Comparison of ENCODE assay signal across 10 cellular contexts in genomic region chr4:156298230-156298629, GRCh38.
DNase-seq lines count a peak whose midpoint lies in the region; ATAC-seq, FAIRE-seq and TF ChIP-seq lines count a peak whose summit lies in the region.
"Had no signal": no experiment of that assay in that cellular context is flagged by ENCODE, and none has a peak within 500 bp of the region (broad histone marks: within the 10 kb centered on the region; RNA-seq: fewer than 3 reads in every experiment).

No MANE protein-coding gene starts in this region.

- H3K27ac ChIP-seq in SK-N-SH (ENCODE audit: low read depth in 2 of 2, low read length in 1 of 2) (peak overlapping the region in 1 of 2 experiments; percentile 56; a peak in 2 of 4 replicates), astrocyte (ENCODE audit: low read depth, low read length) (peak overlapping the region; percentile 55), ascending aorta (no peak overlapping the region)

- peak; percentile 65 for ATAC-seq in SK-N-SH treated with all-trans-retinoic acid at 6 μM for 48 hours
- ATAC-seq in GM19023 (IDR thresholded peaks at IDR 0.05; ENCODE audit: unreplicated experiment): no peak
- no peak for ATAC-seq in HG02938 (IDR thresholded peaks at IDR 0.05; ENCODE audit: unreplicated experiment)
- ATAC-seq: activated CD4-positive, alpha-beta T cell treated with anti-CD3 and anti-CD28 coated beads for 36 hours had no signal

- TF ChIP-seq CTCF in SK-N-SH (IDR thresholded peaks at IDR 0.05): no peak
- no peak for TF ChIP-seq CTCF in astrocyte (IDR thresholded peaks at IDR 0.05; ENCODE audit: insufficient read depth, low read depth, low read length)
- TF ChIP-seq CTCF in ascending aorta (IDR thresholded peaks at IDR 0.05): no peak

- H3K4me3 ChIP-seq in SK-N-SH (ENCODE audit: low read depth in 2 of 2, low read length in 1 of 2): no peak overlapping the region
- H3K4me3 ChIP-seq in astrocyte (ENCODE audit: insufficient read depth, low read depth, low read length): no peak overlapping the region
- H3K4me3 ChIP-seq in ascending aorta: no peak overlapping the region

- no peak for TF ChIP-seq RAD21 in SK-N-SH (IDR thresholded peaks at IDR 0.05; ENCODE audit: low read length)

- H3K79me2 ChIP-seq in SK-N-SH (ENCODE audit: insufficient read depth) (peaks cover 5% of the 10 kb centered on the region; the same call in 1 of the 2 replicates), astrocyte (ENCODE audit: insufficient read depth, low read length) (no peaks in the 10 kb centered on the region)

- FAIRE-seq in astrocyte (lab: Jason Lieb, UNC): peak; percentile 94

- POLR2A ChIA-PET in SK-N-SH (lab: Yijun Ruan, JAX): no interaction called here

- intact Hi-C loops in ascending aorta (cut with DNase I): loop anchor here (10.0 kb wide), 1 partner anchor 667 kb away; no protein-coding TSS in a partner anchor

- TF ChIP-seq EP300 in SK-N-SH (IDR thresholded peaks at IDR 0.05; ENCODE audit: borderline replicate concordance in 1 of 2, low read depth in 1 of 2, low read length in 1 of 2): no peak

- H3K9me3 Mint-ChIP-seq in astrocyte (ENCODE audit: unreplicated experiment): no peaks in the 10 kb centered on the region

- H3K4me2 ChIP-seq in SK-N-SH: no peak overlapping the region
- peak overlapping the region; percentile 1 for H3K4me2 ChIP-seq in astrocyte (ENCODE audit: low read length)

- H3K27me3 Mint-ChIP-seq in astrocyte (ENCODE audit: low read depth, unreplicated experiment): no peaks in the 10 kb centered on the region
- H3K27me3 Mint-ChIP-seq: activated CD4-positive, alpha-beta T cell treated with anti-CD3 and anti-CD28 coated beads for 36 hours; central memory CD8-positive, alpha-beta T cell had no signal

- H3K36me3 ChIP-seq in SK-N-SH (replicated peaks in 1 of 2; ENCODE audit: control insufficient read depth in 1 of 2, insufficient read depth in 2 of 2, low read length in 1 of 2): no peaks in the 10 kb centered on the region
- H3K36me3 ChIP-seq in astrocyte (ENCODE audit: insufficient read depth, low read length): no peaks in the 10 kb centered on the region
- no peaks in the 10 kb centered on the region for H3K36me3 ChIP-seq in ascending aorta

- H3K4me1 Mint-ChIP-seq in astrocyte (ENCODE audit: low read depth, unreplicated experiment): peaks cover 35% of the 10 kb centered on the region
- H3K4me1 Mint-ChIP-seq: activated CD4-positive, alpha-beta T cell treated with anti-CD3 and anti-CD28 coated beads for 36 hours; central memory CD8-positive, alpha-beta T cell had no signal

- peaks cover 4% of the 10 kb centered on the region; the same call in 1 of the 2 replicates for H3K27me3 ChIP-seq in SK-N-SH (ENCODE audit: insufficient read depth)
- H3K27me3 ChIP-seq in astrocyte (ENCODE audit: insufficient read depth, low read length): no peaks in the 10 kb centered on the region
- H3K27me3 ChIP-seq in ascending aorta: no peaks in the 10 kb centered on the region

- CTCF ChIA-PET in SK-N-SH (lab: Yijun Ruan, JAX): no interaction called here

- no peak overlapping the region for H3K9ac ChIP-seq in SK-N-SH
- H3K9ac ChIP-seq in astrocyte (ENCODE audit: low read length): peak overlapping the region; percentile 42

- no peaks in the 10 kb centered on the region for H3K9me2 ChIP-seq in SK-N-SH

- no peaks in the 10 kb centered on the region for H4K20me1 ChIP-seq in SK-N-SH (ENCODE audit: insufficient read depth)
- no peaks in the 10 kb centered on the region for H4K20me1 ChIP-seq in astrocyte (ENCODE audit: insufficient read depth, low read length)

- no peak overlapping the region for H3K4me3 Mint-ChIP-seq in astrocyte (ENCODE audit: unreplicated experiment)
- H3K4me3 Mint-ChIP-seq: activated CD4-positive, alpha-beta T cell treated with anti-CD3 and anti-CD28 coated beads for 36 hours; central memory CD8-positive, alpha-beta T cell had no signal

- H3K4me1 ChIP-seq in SK-N-SH (ENCODE audit: control insufficient read depth in 1 of 2, insufficient read depth in 2 of 2, low read depth in 1 of 2, low read length in 1 of 2) (peaks cover 0 to 10% of the 10 kb centered on the region in 2 experiments; a peak in 2 of 4 replicates), astrocyte (ENCODE audit: insufficient read depth, low read length) (peaks cover 19% of the 10 kb centered on the region), ascending aorta (no peaks in the 10 kb centered on the region)

- no peaks in the 10 kb centered on the region for H3K9me3 ChIP-seq in SK-N-SH
- H3K9me3 ChIP-seq in astrocyte (ENCODE audit: insufficient read depth, low read depth, low read length): no peaks in the 10 kb centered on the region
- H3K9me3 ChIP-seq in ascending aorta: no peaks in the 10 kb centered on the region

- DNase-seq in SK-N-SH (no peak), astrocyte (ENCODE audit: low read depth) (peak; percentile 95), iPS-NIHi7 (ENCODE audit: extremely low spot score) (peak; percentile 10), stromal cell of bone marrow (ENCODE audit: low read depth) (peak; percentile 95), ascending aorta (ENCODE audit: low spot score in 2 of 2) (no peak)
- DNase-seq: activated CD4-positive, alpha-beta T cell treated with anti-CD3 and anti-CD28 coated beads for 36 hours had no signal

- H3F3A ChIP-seq in SK-N-SH (replicated peaks; ENCODE audit: insufficient read depth): peaks cover 13% of the 10 kb centered on the region

- H3K36me3 Mint-ChIP-seq in astrocyte (ENCODE audit: low read depth, unreplicated experiment): no peaks in the 10 kb centered on the region

- peak overlapping the region; percentile 56 for H3K27ac Mint-ChIP-seq in astrocyte (ENCODE audit: unreplicated experiment)
- H3K27ac Mint-ChIP-seq: activated CD4-positive, alpha-beta T cell treated with anti-CD3 and anti-CD28 coated beads for 36 hours had no signal

- H2AFZ ChIP-seq in SK-N-SH (ENCODE audit: low read depth): no peak overlapping the region
- H2AFZ ChIP-seq in astrocyte (ENCODE audit: low read depth, low read length): no peak overlapping the region

TF ChIP-seq in SK-N-SH treated with all-trans-retinoic acid at 6 μM for 48 hours, 23 proteins besides CTCF, POLR2A, EP300 and RAD21 (continues in another document):
- TF ChIP-seq OSR1 (CRISPR knock-in tag; IDR thresholded peaks at IDR 0.05) (no peak), TOX (CRISPR knock-in tag; IDR thresholded peaks at IDR 0.05; ENCODE audit: borderline replicate concordance) (no peak), ZNF8 (CRISPR knock-in tag; IDR thresholded peaks at IDR 0.05) (no peak), ZNF565 (CRISPR knock-in tag; conservative IDR thresholded peaks at IDR 0.05; ENCODE audit: low read depth) (no peak), GLIS3 (CRISPR knock-in tag; IDR thresholded peaks at IDR 0.05) (no peak)
- TF ChIP-seq, protein P1, sequence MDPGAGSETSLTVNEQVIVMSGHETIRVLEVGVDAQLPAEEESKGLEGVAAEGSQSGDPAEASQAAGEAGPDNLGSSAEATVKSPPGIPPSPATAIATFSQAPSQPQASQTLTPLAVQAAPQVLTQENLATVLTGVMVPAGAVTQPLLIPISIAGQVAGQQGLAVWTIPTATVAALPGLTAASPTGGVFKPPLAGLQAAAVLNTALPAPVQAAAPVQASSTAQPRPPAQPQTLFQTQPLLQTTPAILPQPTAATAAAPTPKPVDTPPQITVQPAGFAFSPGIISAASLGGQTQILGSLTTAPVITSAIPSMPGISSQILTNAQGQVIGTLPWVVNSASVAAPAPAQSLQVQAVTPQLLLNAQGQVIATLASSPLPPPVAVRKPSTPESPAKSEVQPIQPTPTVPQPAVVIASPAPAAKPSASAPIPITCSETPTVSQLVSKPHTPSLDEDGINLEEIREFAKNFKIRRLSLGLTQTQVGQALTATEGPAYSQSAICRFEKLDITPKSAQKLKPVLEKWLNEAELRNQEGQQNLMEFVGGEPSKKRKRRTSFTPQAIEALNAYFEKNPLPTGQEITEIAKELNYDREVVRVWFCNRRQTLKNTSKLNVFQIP (CRISPR knock-in tag; IDR thresholded peaks at IDR 0.05; ENCODE audit: borderline replicate concordance, low read depth): no peak

TF ChIP-seq in SK-N-SH, 30 proteins besides CTCF, POLR2A, EP300 and RAD21 (continues in another document):
- TF ChIP-seq, protein P2, sequence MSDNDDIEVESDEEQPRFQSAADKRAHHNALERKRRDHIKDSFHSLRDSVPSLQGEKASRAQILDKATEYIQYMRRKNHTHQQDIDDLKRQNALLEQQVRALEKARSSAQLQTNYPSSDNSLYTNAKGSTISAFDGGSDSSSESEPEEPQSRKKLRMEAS (IDR thresholded peaks at IDR 0.05; ENCODE audit: low read depth): no peak
- no peak for TF ChIP-seq TEAD4 (IDR thresholded peaks at IDR 0.05; ENCODE audit: borderline replicate concordance, insufficient read depth)
- TF ChIP-seq, protein P3, sequence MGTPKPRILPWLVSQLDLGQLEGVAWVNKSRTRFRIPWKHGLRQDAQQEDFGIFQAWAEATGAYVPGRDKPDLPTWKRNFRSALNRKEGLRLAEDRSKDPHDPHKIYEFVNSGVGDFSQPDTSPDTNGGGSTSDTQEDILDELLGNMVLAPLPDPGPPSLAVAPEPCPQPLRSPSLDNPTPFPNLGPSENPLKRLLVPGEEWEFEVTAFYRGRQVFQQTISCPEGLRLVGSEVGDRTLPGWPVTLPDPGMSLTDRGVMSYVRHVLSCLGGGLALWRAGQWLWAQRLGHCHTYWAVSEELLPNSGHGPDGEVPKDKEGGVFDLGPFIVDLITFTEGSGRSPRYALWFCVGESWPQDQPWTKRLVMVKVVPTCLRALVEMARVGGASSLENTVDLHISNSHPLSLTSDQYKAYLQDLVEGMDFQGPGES (IDR thresholded peaks at IDR 0.05; ENCODE audit: low read depth, low read length): no peak
- TF ChIP-seq RXRA (IDR thresholded peaks at IDR 0.05; ENCODE audit: borderline replicate concordance, low read depth): no peak
- no peak for TF ChIP-seq TAF1 (IDR thresholded peaks at IDR 0.05; ENCODE audit: borderline replicate concordance, low read depth, low read length)
- TF ChIP-seq RCOR1 (IDR thresholded peaks at IDR 0.05; ENCODE audit: low read length): no peak
- no peak for TF ChIP-seq RFX5 (IDR thresholded peaks at IDR 0.05; ENCODE audit: low read length)
- TF ChIP-seq ZBTB33 (IDR thresholded peaks at IDR 0.05; ENCODE audit: borderline replicate concordance, low read depth): no peak
- no peak for TF ChIP-seq NFIC (IDR thresholded peaks at IDR 0.05; ENCODE audit: borderline replicate concordance)

Comparison
In these comparisons a context has a peak if more than half of its experiments do, and no peak if none do; other contexts are left out.
1. DNase-seq: peak in astrocyte (single experiment), iPS-NIHi7 (single experiment) and stromal cell of bone marrow (single experiment); none in SK-N-SH (single experiment) and ascending aorta (0 of 2).